Comparison of ENCODE assay signal across 8 cellular contexts in genomic region chr15:23039151-23039916, GRCh38. TPM values are rescaled to one million over a fixed set of nuclear protein-coding genes. Genes with fewer than 3 reads are reported as not detected.
DNase-seq lines count a peak whose midpoint lies in the region; ATAC-seq and TF ChIP-seq lines count a peak whose summit lies in the region.

TSS of gene TUBGCP5 (minus strand) at chr15:23039569. CDS start at chr15:23039543, 26 bp downstream.

- DNase-seq in DMS153 treated with DMSO at 0.1 percent for 48 hours (lab: John Stamatoyannopoulos, UW; ENCODE audit: unreplicated experiment) (peak; percentile 55), IMR-90 (peak; percentile 98), OCI-LY7 (ENCODE audit: low spot score) (peak; percentile 99), activated T-cell treated with anti-CD3 and anti-CD28 coated beads for 1 hour (ENCODE audit: low read depth) (peak; percentile 87), epithelial cell of prostate (ENCODE audit: low read depth, low spot score) (peak; percentile 89), mucosa of descending colon (peak; percentile 98 to 99 (median 99))
- DNase-seq in stimulated activated CD8-positive, alpha-beta memory T cell treated with anti-CD3 and anti-CD28 coated beads, Interleukin-4, amount 100 ng/mL, for 1 hour (ENCODE audit: low read depth in 2 of 2, low spot score in 1 of 2) = peak; percentile 81 to 89

- H3K79me1 ChIP-seq in IMR-90 (ENCODE audit: low read depth in 1 of 2, low read length in 2 of 2) = peaks cover 12 to 14% of the 10 kb centered on the region in 2 experiments

- H2BK15ac ChIP-seq in IMR-90 (ENCODE audit: low read depth, low read length) = peak within 1 kb of the TSS; percentile 1; the same call in 1 of the 3 replicates

- no peaks in the 10 kb centered on the region for H3K9me1 ChIP-seq in IMR-90 (ENCODE audit: insufficient read depth, low read length)

- H3K9me3 ChIP-seq in IMR-90 (ENCODE audit: control insufficient read depth, insufficient read depth, low read length) = no peaks in the 10 kb centered on the region
- no peaks in the 10 kb centered on the region for H3K9me3 ChIP-seq in OCI-LY7 (ENCODE audit: low read length)
- H3K9me3 ChIP-seq in mucosa of descending colon = no peaks in the 10 kb centered on the region

- 2% methylated on average over 30 of the region's 92 CpGs; no CpG with 5 or more reads in 1 of the 2 experiments for WGBS in IMR-90 (ENCODE audit: extremely low coverage in 2 of 2, insufficient read length in 1 of 2), 2 experiments

- H3K23ac ChIP-seq in IMR-90 (ENCODE audit: low read depth, low read length) = peak within 1 kb of the TSS; percentile 86

- no peaks in the 10 kb centered on the region for H3K4me1 ChIP-seq in IMR-90 (ENCODE audit: control insufficient read depth, insufficient read depth, low read length)
- H3K4me1 ChIP-seq in OCI-LY7 (ENCODE audit: insufficient read depth, low read length, poor library complexity, severe bottlenecking) = peaks cover 23% of the 10 kb centered on the region
- peaks cover 13% of the 10 kb centered on the region for H3K4me1 ChIP-seq in mucosa of descending colon (ENCODE audit: low read depth)

- peak within 1 kb of the TSS; percentile 99 for H2AK9ac ChIP-seq in IMR-90 (replicated peaks; ENCODE audit: low read depth, low read length, poor library complexity)

- no peaks in the 10 kb centered on the region for H3K9me2 ChIP-seq in OCI-LY7 (ENCODE audit: insufficient read depth, low read length)

- H3K27ac ChIP-seq in IMR-90 (ENCODE audit: insufficient read depth, low read length) (peak within 1 kb of the TSS; percentile 72), OCI-LY7 (ENCODE audit: low read depth, low read length, poor library complexity, severe bottlenecking) (peak within 1 kb of the TSS; percentile 51), epithelial cell of prostate (peak within 1 kb of the TSS; percentile 77)

- H2AFZ ChIP-seq in IMR-90 (replicated peaks; ENCODE audit: low read length, poor library complexity) (peak within 1 kb of the TSS; percentile 100), OCI-LY7 (ENCODE audit: low read length) (peak within 1 kb of the TSS; percentile 73)

- peak within 1 kb of the TSS; percentile 63 for H2BK5ac ChIP-seq in IMR-90 (ENCODE audit: low read depth, low read length, poor library complexity, severe bottlenecking)

- peak within 1 kb of the TSS; percentile 99 for H3K14ac ChIP-seq in IMR-90 (replicated peaks; ENCODE audit: low read depth, low read length)

- H3K36me3 ChIP-seq in IMR-90 (ENCODE audit: control insufficient read depth, insufficient read depth, low read length) = peaks cover 8% of the 10 kb centered on the region
- peaks cover 29% of the 10 kb centered on the region for H3K36me3 ChIP-seq in OCI-LY7 (ENCODE audit: insufficient read depth, low read length)
- H3K36me3 ChIP-seq in mucosa of descending colon (ENCODE audit: low read depth) = no peaks in the 10 kb centered on the region

- ATAC-seq in GM21529 (IDR thresholded peaks at IDR 0.05; ENCODE audit: unreplicated experiment) = peak; percentile 88
- ATAC-seq in IMR-90 (ENCODE audit: low read depth) = peak; percentile 98
- ATAC-seq in mucosa of descending colon = peak; percentile 98

- H3K56ac ChIP-seq in IMR-90 (ENCODE audit: extremely low read depth, insufficient read depth, low read length) = peak within 1 kb of the TSS; percentile 75

- BruUV-seq in IMR-90 (replicated peaks; lab: Mats Ljungman, UMichigan) (no TSS peak), OCI-LY7 (replicated peaks; lab: Mats Ljungman, UMichigan) (no TSS peak)

- intact Hi-C loops in IMR-90 (cut with micrococcal nuclease) (loop anchor here (5.0 kb wide), 1 partner anchor 428 kb away; no protein-coding TSS in a partner anchor), OCI-LY7 (cut with micrococcal nuclease; ENCODE audit: unreplicated experiment) (no loop called here), mucosa of descending colon (cut with DNase I, micrococcal nuclease) (loop anchor here in 1 of 2 donors (10.0 kb wide), 1 partner anchor 185 kb away; no protein-coding TSS in a partner anchor)

- TF ChIP-seq CTCF in IMR-90 (conservative IDR thresholded peaks at IDR 0.05; ENCODE audit: low read depth, low read length) = peak; percentile 28; the same call in 1 of the 2 replicates
- TF ChIP-seq CTCF in OCI-LY7 (conservative IDR thresholded peaks at IDR 0.05; ENCODE audit: low read length) = peak; percentile 32
- TF ChIP-seq CTCF in mucosa of descending colon (IDR thresholded peaks at IDR 0.05) = peak; percentile 21

- H4K20me1 ChIP-seq in IMR-90 (ENCODE audit: insufficient read depth, low read length) (peaks cover 3% of the 10 kb centered on the region), OCI-LY7 (ENCODE audit: insufficient read depth, low read length) (peaks cover 4% of the 10 kb centered on the region; the same call in 1 of the 2 replicates)

- peak within 1 kb of the TSS; percentile 84 for H4K91ac ChIP-seq in IMR-90 (ENCODE audit: insufficient read depth, low read depth, low read length)

- H4K5ac ChIP-seq in IMR-90 (ENCODE audit: low read depth, low read length) = peak within 1 kb of the TSS; percentile 99

- no peaks in the 10 kb centered on the region for H3K27me3 ChIP-seq in IMR-90 (ENCODE audit: control insufficient read depth, insufficient read depth, low read length)

- peak; percentile 84 for TF ChIP-seq POLR2A in IMR-90 (IDR thresholded peaks at IDR 0.05; ENCODE audit: low read depth, low read length)

- H2AK5ac ChIP-seq in IMR-90 (ENCODE audit: low read depth, low read length) = peak within 1 kb of the TSS; percentile 64

- no peak for TF ChIP-seq RAD21 in IMR-90 (IDR thresholded peaks at IDR 0.05; ENCODE audit: low read length)

- peak within 1 kb of the TSS; percentile 75 for H3K18ac ChIP-seq in IMR-90 (ENCODE audit: low read depth, low read length)

- in situ Hi-C loops in IMR-90 (cut with MboI; ENCODE audit: low sequenced_read_pairs) = no loop called here

- peak within 1 kb of the TSS; percentile 74 for H3K4ac ChIP-seq in IMR-90 (ENCODE audit: low read depth, low read length)

- dilution Hi-C loops in IMR-90 (cut with HindIII; ENCODE audit: low sequenced_read_pairs, unreplicated experiment) = no loop called here

- no peak within 1 kb of the TSS for H2BK120ac ChIP-seq in IMR-90 (ENCODE audit: low read depth, low read length)

- peak within 1 kb of the TSS; percentile 91 to 99 for H4K8ac ChIP-seq in IMR-90 (ENCODE audit: low read depth in 2 of 2, low read length in 2 of 2)

- H3K4me3 ChIP-seq in IMR-90 (ENCODE audit: insufficient read depth, low read depth, low read length) (peak within 1 kb of the TSS; percentile 65), OCI-LY7 (ENCODE audit: low read depth, low read length, poor library complexity, severe bottlenecking) (peak within 1 kb of the TSS; percentile 84), mucosa of descending colon (peak within 1 kb of the TSS; percentile 46)

- H3K4me2 ChIP-seq in IMR-90 (ENCODE audit: low read depth, low read length) = peak within 1 kb of the TSS; percentile 98
- H3K4me2 ChIP-seq in OCI-LY7 (ENCODE audit: low read length) = peak within 1 kb of the TSS; percentile 76

- CTCF ChIA-PET in IMR-90 (lab: Yijun Ruan, JAX) (no interaction called here), OCI-LY7 (lab: Charles Lee; ENCODE audit: unreplicated experiment) (interaction anchor here (0.8 kb wide), 1 partner anchor 44 kb away, joined by 3 read pairs; no protein-coding TSS in a partner anchor)

- peak within 1 kb of the TSS; percentile 99 for H3K9ac ChIP-seq in IMR-90 (ENCODE audit: low read depth, low read length)

- no peak within 1 kb of the TSS for H2BK20ac ChIP-seq in IMR-90 (ENCODE audit: low read depth, low read length)

- H3K79me2 ChIP-seq in OCI-LY7 (ENCODE audit: insufficient read depth, low read depth, low read length) = peaks cover 25% of the 10 kb centered on the region

- POLR2A ChIA-PET in IMR-90 (lab: Charles Lee; ENCODE audit: unreplicated experiment) = no interaction called here
- POLR2A ChIA-PET in OCI-LY7 (lab: Charles Lee) = interaction anchor here (0.5 to 1.5 kb wide), 5 partner anchors 9 to 252 kb away, joined by 3 to 10 read pairs (median 4); no protein-coding TSS in a partner anchor

TF ChIP-seq in IMR-90, 13 proteins besides CTCF, POLR2A, EP300 and RAD21:
- TF ChIP-seq MAZ (IDR thresholded peaks at IDR 0.05; ENCODE audit: borderline replicate concordance, low read depth, low read length) (no peak), MXI1 (IDR thresholded peaks at IDR 0.05; ENCODE audit: borderline replicate concordance, low read depth, low read length) (peak; percentile 67; the same call in 1 of the 2 replicates), BHLHE40 (IDR thresholded peaks at IDR 0.05; ENCODE audit: low read depth, low read length) (peak; percentile 77; the same call in 1 of the 2 replicates)

RNA-seq across cellular contexts. Expression of gene TUBGCP5, which starts in this region (rescaled TPM):
- total RNA-seq in IMR-90 (2012; rRNA removed) (19.4 and 20.0 TPM in 2 replicates), OCI-LY7 (2022) (36.3 and 40.8 TPM in 2 replicates), mucosa of descending colon (10 to 100 TPM; 11.9 to 15.3 (median 13.8) TPM)
- 11.2 and 13.0 TPM in 2 replicates for polyA plus RNA-seq in IMR-90 (2012; rRNA removed)
- 2.8 and 4.4 TPM in 2 replicates for polyA plus RNA-seq in IMR-90 (2012; cell fraction: cytosol; rRNA removed)
- polyA plus RNA-seq in IMR-90 (2012; cell fraction: nucleus; rRNA removed; ENCODE audit: low replicate concordance) = 6.0 and 20.8 TPM in 2 replicates
- 30.9 and 56.9 TPM in 2 replicates for total RNA-seq in OCI-LY7 (2014; rRNA removed; shearing (Covaris generic))

Comparison
In these comparisons a context has a peak if more than half of its experiments do, and no peak if none do; other contexts are left out.
1. Peak in every context shown above with its lines: DNase-seq, ATAC-seq, H3K4me3 ChIP-seq and H3K27ac ChIP-seq.